Comparison of ENCODE assay signal across 21 cellular contexts in genomic region chr4:173139561-173139960, GRCh38.
"Had no signal": no experiment of that assay in that cellular context is flagged by ENCODE, and none has a peak within 500 bp of the region (broad histone marks: within the 10 kb centered on the region; RNA-seq: fewer than 3 reads in every experiment).

No MANE protein-coding gene starts in this region.

- H2AFZ ChIP-seq: neural progenitor cell had no signal

- H3K4me3 Mint-ChIP-seq: dendritic cell treated with granulocyte-macrophage colony-stimulating factor and Interleukin-4, amounts not matched to agents 40 ng/mL and 50 ng/mL, for 4 days; effector memory CD8-positive, alpha-beta T cell; natural killer cell; neural progenitor cell; stimulated activated naive B cell treated with anti-CD40 and anti-IgM and Interleukin-4, amounts not matched to agents 10 μg/mL and 1 μg/mL and 100 μg/mL, for 72 hours had no signal

- H3K27ac Mint-ChIP-seq: dendritic cell treated with granulocyte-macrophage colony-stimulating factor and Interleukin-4, amounts not matched to agents 40 ng/mL and 50 ng/mL, for 4 days; effector memory CD8-positive, alpha-beta T cell; natural killer cell; neural progenitor cell; stimulated activated naive B cell treated with anti-CD40 and anti-IgM and Interleukin-4, amounts not matched to agents 10 μg/mL and 1 μg/mL and 100 μg/mL, for 72 hours had no signal

- H3K36me3 Mint-ChIP-seq: natural killer cell; neural progenitor cell; stimulated activated naive B cell treated with anti-CD40 and anti-IgM and Interleukin-4, amounts not matched to agents 10 μg/mL and 1 μg/mL and 100 μg/mL, for 72 hours had no signal

- H3K9me3 ChIP-seq: esophagus muscularis mucosa, heart left ventricle, pancreas, prostate gland, spleen, stomach had no signal

- H3K4me1 ChIP-seq: esophagus muscularis mucosa, heart left ventricle, pancreas, prostate gland, spleen, stomach had no signal

- DNase-seq: cerebellar nuclear complex; effector memory CD8-positive, alpha-beta T cell; heart left ventricle; mammary epithelial cell; natural killer cell; occipital lobe; pancreas; spleen; stimulated activated CD4-positive, alpha-beta T cell treated with anti-CD3 and anti-CD28 coated beads, Interleukin-15, amount 100 ng/mL, for 24 hours; stimulated activated CD4-positive, alpha-beta T cell treated with anti-CD3 and anti-CD28 coated beads, Interleukin-1b, Interleukin-23, amount 100 ng/mL, for 48 hours; stimulated activated CD4-positive, alpha-beta T cell treated with anti-CD3 and anti-CD28 coated beads, Interleukin-4, amount 100 ng/mL, for 4 hours; stimulated activated naive B cell treated with anti-CD40 and anti-IgM and Interleukin-4, amounts not matched to agents 10 μg/mL and 1 μg/mL and 100 μg/mL, for 72 hours; stomach; substantia nigra; trophoblast cell had no signal

- H3K27me3 ChIP-seq: esophagus muscularis mucosa, heart left ventricle, neural progenitor cell, pancreas, spleen, stomach had no signal

- ATAC-seq: effector memory CD8-positive, alpha-beta T cell; heart left ventricle; left lobe of liver; natural killer cell; pancreas; sciatic nerve; stimulated activated naive B cell treated with anti-CD40 and anti-IgM and Interleukin-4, amounts not matched to agents 10 μg/mL and 1 μg/mL and 100 μg/mL, for 72 hours had no signal

- H3K27me3 Mint-ChIP-seq: dendritic cell treated with granulocyte-macrophage colony-stimulating factor and Interleukin-4, amounts not matched to agents 40 ng/mL and 50 ng/mL, for 4 days; stimulated activated naive B cell treated with anti-CD40 and anti-IgM and Interleukin-4, amounts not matched to agents 10 μg/mL and 1 μg/mL and 100 μg/mL, for 72 hours had no signal

- H3K4me1 Mint-ChIP-seq: natural killer cell; stimulated activated naive B cell treated with anti-CD40 and anti-IgM and Interleukin-4, amounts not matched to agents 10 μg/mL and 1 μg/mL and 100 μg/mL, for 72 hours had no signal

- H3K9me3 Mint-ChIP-seq: effector memory CD8-positive, alpha-beta T cell; natural killer cell; neural progenitor cell; stimulated activated naive B cell treated with anti-CD40 and anti-IgM and Interleukin-4, amounts not matched to agents 10 μg/mL and 1 μg/mL and 100 μg/mL, for 72 hours had no signal

- H3K36me3 ChIP-seq: esophagus muscularis mucosa, heart left ventricle, neural progenitor cell, pancreas, prostate gland, spleen, stomach had no signal

- H3K4me3 ChIP-seq: esophagus muscularis mucosa, heart left ventricle, neural progenitor cell, pancreas, prostate gland, spleen, stomach had no signal
